10 cellular contexts compared by ENCODE assay signal in genomic region chr17:51427259-51428255, GRCh38.
DNase-seq lines count a peak whose midpoint lies in the region; ATAC-seq, FAIRE-seq and TF ChIP-seq lines count a peak whose summit lies in the region.
"Had no signal": no experiment of that assay in that cellular context is flagged by ENCODE, and none has a peak within 500 bp of the region (broad histone marks: within the 10 kb centered on the region; RNA-seq: fewer than 3 reads in every experiment).

No MANE protein-coding gene starts in this region.

- DNase-seq in activated CD8-positive, alpha-beta memory T cell treated with anti-CD3 and anti-CD28 coated beads, Interleukin-2, amount 10 ng/mL, durations not matched to agents 7 days and 5 days = peak; percentile 75
- DNase-seq in neural crest cell (ENCODE audit: low read depth, low spot score) (no peak), posterior vena cava (ENCODE audit: low spot score) (no peak), NCI-H1694 (lab: John Stamatoyannopoulos, UW) (no peak), urothelium cell line (ENCODE audit: low spot score) (no peak)
- DNase-seq: heart left ventricle had no signal

- FAIRE-seq in urothelium cell line (lab: Jason Lieb, UNC) = no peak

- H3K4me1 Mint-ChIP-seq in activated CD8-positive, alpha-beta memory T cell treated with anti-CD3 and anti-CD28 coated beads, Interleukin-2, amount 10 ng/mL, durations not matched to agents 7 days and 5 days = peaks cover 38% of the 10 kb centered on the region
- no peaks in the 10 kb centered on the region for H3K4me1 Mint-ChIP-seq in neural crest cell

- CTCF ChIA-PET in activated CD8-positive, alpha-beta memory T cell treated with anti-CD3 and anti-CD28 coated beads, Interleukin-2, amount 10 ng/mL, durations not matched to agents 7 days and 5 days (lab: Charles Lee) = no interaction called here

- no peaks in the 10 kb centered on the region for H3K9me3 ChIP-seq in gastroesophageal sphincter
- H3K9me3 ChIP-seq: heart left ventricle had no signal

- H3K4me3 Mint-ChIP-seq in activated CD8-positive, alpha-beta memory T cell treated with anti-CD3 and anti-CD28 coated beads, Interleukin-2, amount 10 ng/mL, durations not matched to agents 7 days and 5 days = peak overlapping the region; percentile 25
- no peak overlapping the region for H3K4me3 Mint-ChIP-seq in neural crest cell

- no peaks in the 10 kb centered on the region for H3K36me3 ChIP-seq in gastroesophageal sphincter
- H3K36me3 ChIP-seq: heart left ventricle had no signal

- peak; percentile 72 for ATAC-seq in GM19463 (IDR thresholded peaks at IDR 0.05; ENCODE audit: unreplicated experiment)
- ATAC-seq in HG03575 (IDR thresholded peaks at IDR 0.05; ENCODE audit: extremely low read depth, insufficient number of reproducible peaks, low FRiP score, unreplicated experiment) = peak; percentile 84
- ATAC-seq in activated CD8-positive, alpha-beta memory T cell treated with anti-CD3 and anti-CD28 coated beads, Interleukin-2, amount 10 ng/mL, durations not matched to agents 7 days and 5 days = peak; percentile 86
- ATAC-seq in gastroesophageal sphincter = no peak

- H3K4me3 ChIP-seq in gastroesophageal sphincter = no peak overlapping the region
- H3K4me3 ChIP-seq: heart left ventricle had no signal

- no peaks in the 10 kb centered on the region for H3K4me1 ChIP-seq in gastroesophageal sphincter

- no peak overlapping the region for H3K27ac ChIP-seq in gastroesophageal sphincter
- H3K27ac ChIP-seq: heart left ventricle, KMS-11 had no signal

- TF ChIP-seq CTCF in neural crest cell (conservative IDR thresholded peaks at IDR 0.05) (no peak), gastroesophageal sphincter (IDR thresholded peaks at IDR 0.05) (no peak)

- peaks cover 3% of the 10 kb centered on the region for H3K36me3 Mint-ChIP-seq in activated CD8-positive, alpha-beta memory T cell treated with anti-CD3 and anti-CD28 coated beads, Interleukin-2, amount 10 ng/mL, durations not matched to agents 7 days and 5 days
- H3K36me3 Mint-ChIP-seq in neural crest cell (ENCODE audit: low read depth) = no peaks in the 10 kb centered on the region

- H3K27ac Mint-ChIP-seq in activated CD8-positive, alpha-beta memory T cell treated with anti-CD3 and anti-CD28 coated beads, Interleukin-2, amount 10 ng/mL, durations not matched to agents 7 days and 5 days = peak overlapping the region; percentile 77
- H3K27ac Mint-ChIP-seq in neural crest cell (ENCODE audit: unreplicated experiment) = peak overlapping the region; percentile 13

- no peaks in the 10 kb centered on the region for H3K27me3 ChIP-seq in gastroesophageal sphincter

- 41 to 50% methylated on average over 8 to 11 of the region's 12 CpGs for WGBS in gastroesophageal sphincter (ENCODE audit: low coverage in 1 of 2), 2 donors

- no peaks in the 10 kb centered on the region for H3K9me3 Mint-ChIP-seq in activated CD8-positive, alpha-beta memory T cell treated with anti-CD3 and anti-CD28 coated beads, Interleukin-2, amount 10 ng/mL, durations not matched to agents 7 days and 5 days (ENCODE audit: low read depth)
- peaks cover 13% of the 10 kb centered on the region for H3K9me3 Mint-ChIP-seq in neural crest cell

- peaks cover 1% of the 10 kb centered on the region for H3K27me3 Mint-ChIP-seq in activated CD8-positive, alpha-beta memory T cell treated with anti-CD3 and anti-CD28 coated beads, Interleukin-2, amount 10 ng/mL, durations not matched to agents 7 days and 5 days
- no peaks in the 10 kb centered on the region for H3K27me3 Mint-ChIP-seq in neural crest cell (ENCODE audit: low read depth)

- intact Hi-C loops in posterior vena cava (cut with DNase I) = no loop called here

- no peak for TF ChIP-seq EP300 in gastroesophageal sphincter (IDR thresholded peaks at IDR 0.05)

- no peak for TF ChIP-seq POLR2A in gastroesophageal sphincter (IDR thresholded peaks at IDR 0.05)
